8 cellular contexts compared by ENCODE assay signal in genomic region chr5:31531888-31532710, GRCh38. TPM values are rescaled to one million over a fixed set of nuclear protein-coding genes. Genes with fewer than 3 reads are reported as not detected.
DNase-seq lines count a peak whose midpoint lies in the region; ATAC-seq, FAIRE-seq and TF ChIP-seq lines count a peak whose summit lies in the region.

Gene C5orf22 (plus strand): TSS chr5:31532301. CDS start chr5:31532393, 92 bp downstream.
A gene with protein sequence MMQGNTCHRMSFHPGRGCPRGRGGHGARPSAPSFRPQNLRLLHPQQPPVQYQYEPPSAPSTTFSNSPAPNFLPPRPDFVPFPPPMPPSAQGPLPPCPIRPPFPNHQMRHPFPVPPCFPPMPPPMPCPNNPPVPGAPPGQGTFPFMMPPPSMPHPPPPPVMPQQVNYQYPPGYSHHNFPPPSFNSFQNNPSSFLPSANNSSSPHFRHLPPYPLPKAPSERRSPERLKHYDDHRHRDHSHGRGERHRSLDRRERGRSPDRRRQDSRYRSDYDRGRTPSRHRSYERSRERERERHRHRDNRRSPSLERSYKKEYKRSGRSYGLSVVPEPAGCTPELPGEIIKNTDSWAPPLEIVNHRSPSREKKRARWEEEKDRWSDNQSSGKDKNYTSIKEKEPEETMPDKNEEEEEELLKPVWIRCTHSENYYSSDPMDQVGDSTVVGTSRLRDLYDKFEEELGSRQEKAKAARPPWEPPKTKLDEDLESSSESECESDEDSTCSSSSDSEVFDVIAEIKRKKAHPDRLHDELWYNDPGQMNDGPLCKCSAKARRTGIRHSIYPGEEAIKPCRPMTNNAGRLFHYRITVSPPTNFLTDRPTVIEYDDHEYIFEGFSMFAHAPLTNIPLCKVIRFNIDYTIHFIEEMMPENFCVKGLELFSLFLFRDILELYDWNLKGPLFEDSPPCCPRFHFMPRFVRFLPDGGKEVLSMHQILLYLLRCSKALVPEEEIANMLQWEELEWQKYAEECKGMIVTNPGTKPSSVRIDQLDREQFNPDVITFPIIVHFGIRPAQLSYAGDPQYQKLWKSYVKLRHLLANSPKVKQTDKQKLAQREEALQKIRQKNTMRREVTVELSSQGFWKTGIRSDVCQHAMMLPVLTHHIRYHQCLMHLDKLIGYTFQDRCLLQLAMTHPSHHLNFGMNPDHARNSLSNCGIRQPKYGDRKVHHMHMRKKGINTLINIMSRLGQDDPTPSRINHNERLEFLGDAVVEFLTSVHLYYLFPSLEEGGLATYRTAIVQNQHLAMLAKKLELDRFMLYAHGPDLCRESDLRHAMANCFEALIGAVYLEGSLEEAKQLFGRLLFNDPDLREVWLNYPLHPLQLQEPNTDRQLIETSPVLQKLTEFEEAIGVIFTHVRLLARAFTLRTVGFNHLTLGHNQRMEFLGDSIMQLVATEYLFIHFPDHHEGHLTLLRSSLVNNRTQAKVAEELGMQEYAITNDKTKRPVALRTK (N-terminal part only) (minus strand): TSS chr5:31532093. CDS start chr5:31529059, 3,034 bp downstream.

- CTCF ChIA-PET in BJ (lab: Yijun Ruan, JAX) = interaction anchor here (0.6 to 1.5 kb wide), 6 partner anchors 10 to 277 kb away, joined by 3 to 5 read pairs (median 4); no protein-coding TSS in a partner anchor

- H3K4me3 ChIP-seq in BJ (ENCODE audit: low read depth, low read length) (peak within 1 kb of the TSS; percentile 97), colonic mucosa (peak within 1 kb of the TSS; percentile 67)

- FAIRE-seq in GM19239 (lab: Jason Lieb, UNC) = peak; percentile 91

- H3K9ac ChIP-seq in colonic mucosa (ENCODE audit: low read depth in 2 of 2, low read length in 2 of 2) = peak within 1 kb of the TSS; percentile 72 to 83

- TF ChIP-seq CTCF in BJ (IDR thresholded peaks at IDR 0.05; ENCODE audit: insufficient read depth, low read depth, low read length) (no peak), colonic mucosa (IDR thresholded peaks at IDR 0.05) (no peak)

- intact Hi-C loops in colonic mucosa (cut with DNase I) = no loop called here

- peak; percentile 88 for ATAC-seq in HG03457 (IDR thresholded peaks at IDR 0.05; ENCODE audit: unreplicated experiment)

- peak within 1 kb of the TSS; percentile 81 for H3K27ac ChIP-seq in colonic mucosa
- peak within 1 kb of the TSS; percentile 53 for H3K27ac ChIP-seq in layer of hippocampus (ENCODE audit: low read depth, low read length)

- DNase-seq in BJ (ENCODE audit: low read depth) = peak; percentile 80
- peak; percentile 71 for DNase-seq in GM19239 (ENCODE audit: insufficient read length, low spot score)
- DNase-seq in NCI-H524 treated with DMSO at 0.1 percent for 48 hours (lab: John Stamatoyannopoulos, UW) = peak; percentile 98
- peak; percentile 89 to 90 for DNase-seq in activated CD4-positive, alpha-beta T cell treated with anti-CD3 and anti-CD28 coated beads for 4 hours
- peak; percentile 96 for DNase-seq in colonic mucosa
- peak; percentile 84 to 90 for DNase-seq in stimulated activated CD4-positive, alpha-beta T cell treated with anti-CD3 and anti-CD28 coated beads, Interleukin-1b, Interleukin-23, amount 100 ng/mL, for 4 hours (ENCODE audit: low read depth in 2 of 2)

- H3K27me3 ChIP-seq in BJ (ENCODE audit: control insufficient read depth, insufficient read depth, low read length) (no peaks in the 10 kb centered on the region), colonic mucosa (no peaks in the 10 kb centered on the region), layer of hippocampus (ENCODE audit: control insufficient read depth, insufficient read depth, low read length) (no peaks in the 10 kb centered on the region)

- peaks cover 5% of the 10 kb centered on the region for H3K4me1 ChIP-seq in colonic mucosa

- H3K36me3 ChIP-seq in BJ (ENCODE audit: control insufficient read depth, insufficient read depth, low read length) = peaks cover 8% of the 10 kb centered on the region
- peaks cover 9% of the 10 kb centered on the region for H3K36me3 ChIP-seq in colonic mucosa

- no peaks in the 10 kb centered on the region for H3K9me3 ChIP-seq in colonic mucosa

- POLR2A ChIA-PET in BJ (lab: Charles Lee) = no interaction called here

RNA-seq across cellular contexts. Expression of gene C5orf22, which starts in this region (rescaled TPM):
- polyA plus RNA-seq in BJ (2011; rRNA removed) = 9.8 and 19.8 TPM in 2 replicates
- 7.8 and 8.6 TPM in 2 replicates for polyA minus RNA-seq in BJ (2011; rRNA and poly(A)+ RNA removed)
- total RNA-seq in colonic mucosa = 10 to 100 TPM; 24.0 to 27.4 TPM

RNA-seq across cellular contexts. Expression of the second gene that starts in this region (rescaled TPM):
- polyA plus RNA-seq in BJ (2011; rRNA removed) = 27.6 and 42.5 TPM in 2 replicates
- polyA minus RNA-seq in BJ (2011; rRNA and poly(A)+ RNA removed) = 45.5 and 67.2 TPM in 2 replicates
- 10 to 100 TPM; 49.2 to 61.6 TPM for total RNA-seq in colonic mucosa

Comparison
In these comparisons a context has a peak if more than half of its experiments do, and no peak if none do; other contexts are left out.
1. Peak in every context shown above with its lines: DNase-seq, ATAC-seq, H3K4me3 ChIP-seq and H3K27ac ChIP-seq.